1 cellular context compared by ENCODE assay signal in genomic region chr17:75822800-75823166, GRCh38.
TF ChIP-seq lines count a peak whose summit lies in the region.

No MANE protein-coding gene starts in this region.

TF ChIP-seq in GM23338, 12 proteins besides CTCF, POLR2A, EP300 and RAD21 (continued from another document):
- TF ChIP-seq, protein P1, sequence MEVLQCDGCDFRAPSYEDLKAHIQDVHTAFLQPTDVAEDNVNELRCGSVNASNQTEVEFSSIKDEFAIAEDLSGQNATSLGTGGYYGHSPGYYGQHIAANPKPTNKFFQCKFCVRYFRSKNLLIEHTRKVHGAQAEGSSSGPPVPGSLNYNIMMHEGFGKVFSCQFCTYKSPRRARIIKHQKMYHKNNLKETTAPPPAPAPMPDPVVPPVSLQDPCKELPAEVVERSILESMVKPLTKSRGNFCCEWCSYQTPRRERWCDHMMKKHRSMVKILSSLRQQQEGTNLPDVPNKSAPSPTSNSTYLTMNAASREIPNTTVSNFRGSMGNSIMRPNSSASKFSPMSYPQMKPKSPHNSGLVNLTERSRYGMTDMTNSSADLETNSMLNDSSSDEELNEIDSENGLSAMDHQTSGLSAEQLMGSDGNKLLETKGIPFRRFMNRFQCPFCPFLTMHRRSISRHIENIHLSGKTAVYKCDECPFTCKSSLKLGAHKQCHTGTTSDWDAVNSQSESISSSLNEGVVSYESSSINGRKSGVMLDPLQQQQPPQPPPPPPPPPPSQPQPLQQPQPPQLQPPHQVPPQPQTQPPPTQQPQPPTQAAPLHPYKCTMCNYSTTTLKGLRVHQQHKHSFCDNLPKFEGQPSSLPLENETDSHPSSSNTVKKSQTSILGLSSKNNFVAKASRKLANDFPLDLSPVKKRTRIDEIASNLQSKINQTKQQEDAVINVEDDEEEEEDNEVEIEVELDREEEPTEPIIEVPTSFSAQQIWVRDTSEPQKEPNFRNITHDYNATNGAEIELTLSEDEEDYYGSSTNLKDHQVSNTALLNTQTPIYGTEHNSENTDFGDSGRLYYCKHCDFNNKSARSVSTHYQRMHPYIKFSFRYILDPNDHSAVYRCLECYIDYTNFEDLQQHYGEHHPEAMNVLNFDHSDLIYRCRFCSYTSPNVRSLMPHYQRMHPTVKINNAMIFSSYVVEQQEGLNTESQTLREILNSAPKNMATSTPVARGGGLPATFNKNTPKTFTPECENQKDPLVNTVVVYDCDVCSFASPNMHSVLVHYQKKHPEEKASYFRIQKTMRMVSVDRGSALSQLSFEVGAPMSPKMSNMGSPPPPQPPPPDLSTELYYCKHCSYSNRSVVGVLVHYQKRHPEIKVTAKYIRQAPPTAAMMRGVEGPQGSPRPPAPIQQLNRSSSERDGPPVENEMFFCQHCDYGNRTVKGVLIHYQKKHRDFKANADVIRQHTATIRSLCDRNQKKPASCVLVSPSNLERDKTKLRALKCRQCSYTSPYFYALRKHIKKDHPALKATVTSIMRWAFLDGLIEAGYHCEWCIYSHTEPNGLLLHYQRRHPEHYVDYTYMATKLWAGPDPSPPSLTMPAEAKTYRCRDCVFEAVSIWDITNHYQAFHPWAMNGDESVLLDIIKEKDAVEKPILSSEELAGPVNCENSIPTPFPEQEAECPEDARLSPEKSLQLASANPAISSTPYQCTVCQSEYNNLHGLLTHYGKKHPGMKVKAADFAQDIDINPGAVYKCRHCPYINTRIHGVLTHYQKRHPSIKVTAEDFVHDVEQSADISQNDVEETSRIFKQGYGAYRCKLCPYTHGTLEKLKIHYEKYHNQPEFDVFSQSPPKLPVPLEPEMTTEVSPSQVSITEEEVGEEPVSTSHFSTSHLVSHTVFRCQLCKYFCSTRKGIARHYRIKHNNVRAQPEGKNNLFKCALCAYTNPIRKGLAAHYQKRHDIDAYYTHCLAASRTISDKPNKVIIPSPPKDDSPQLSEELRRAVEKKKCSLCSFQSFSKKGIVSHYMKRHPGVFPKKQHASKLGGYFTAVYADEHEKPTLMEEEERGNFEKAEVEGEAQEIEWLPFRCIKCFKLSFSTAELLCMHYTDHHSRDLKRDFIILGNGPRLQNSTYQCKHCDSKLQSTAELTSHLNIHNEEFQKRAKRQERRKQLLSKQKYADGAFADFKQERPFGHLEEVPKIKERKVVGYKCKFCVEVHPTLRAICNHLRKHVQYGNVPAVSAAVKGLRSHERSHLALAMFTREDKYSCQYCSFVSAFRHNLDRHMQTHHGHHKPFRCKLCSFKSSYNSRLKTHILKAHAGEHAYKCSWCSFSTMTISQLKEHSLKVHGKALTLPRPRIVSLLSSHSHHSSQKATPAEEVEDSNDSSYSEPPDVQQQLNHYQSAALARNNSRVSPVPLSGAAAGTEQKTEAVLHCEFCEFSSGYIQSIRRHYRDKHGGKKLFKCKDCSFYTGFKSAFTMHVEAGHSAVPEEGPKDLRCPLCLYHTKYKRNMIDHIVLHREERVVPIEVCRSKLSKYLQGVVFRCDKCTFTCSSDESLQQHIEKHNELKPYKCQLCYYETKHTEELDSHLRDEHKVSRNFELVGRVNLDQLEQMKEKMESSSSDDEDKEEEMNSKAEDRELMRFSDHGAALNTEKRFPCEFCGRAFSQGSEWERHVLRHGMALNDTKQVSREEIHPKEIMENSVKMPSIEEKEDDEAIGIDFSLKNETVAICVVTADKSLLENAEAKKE (CRISPR knock-in tag; IDR thresholded peaks at IDR 0.05): no peak
- TF ChIP-seq REST (IDR thresholded peaks at IDR 0.05; ENCODE audit: unreplicated experiment): no peak
- no peak for TF ChIP-seq JUNB (IDR thresholded peaks at IDR 0.05; ENCODE audit: unreplicated experiment)
